In genomic region chr12:27899151-27899661, GRCh38 we compare ENCODE assay signal across 13 cellular contexts.
DNase-seq lines count a peak whose midpoint lies in the region; ATAC-seq and TF ChIP-seq lines count a peak whose summit lies in the region.
"Had no signal": no experiment of that assay in that cellular context is flagged by ENCODE, and none has a peak within 500 bp of the region (broad histone marks: within the 10 kb centered on the region; RNA-seq: fewer than 3 reads in every experiment).

No MANE protein-coding gene starts in this region.

- no peaks in the 10 kb centered on the region for H3K36me3 ChIP-seq in left ventricle myocardium inferior
- H3K36me3 ChIP-seq: BLaER1, gastroesophageal sphincter had no signal

- H3K27ac ChIP-seq in left ventricle myocardium inferior (replicated peaks) = no peak overlapping the region
- H3K27ac ChIP-seq: BLaER1, gastroesophageal sphincter had no signal

- ATAC-seq in GM19351 (IDR thresholded peaks at IDR 0.05; ENCODE audit: unreplicated experiment) = no peak
- ATAC-seq: gastroesophageal sphincter had no signal

- intact Hi-C loops in activated CD4-positive, alpha-beta T cell treated with anti-CD3 and anti-CD28 coated beads, Interleukin-2, amount 10 ng/mL, durations not matched to agents 24 days and 14 days (cut with micrococcal nuclease) = no loop called here
- intact Hi-C loops in left ventricle myocardium inferior (cut with micrococcal nuclease) = no loop called here

- peaks cover 10% of the 10 kb centered on the region for H3K27me3 Mint-ChIP-seq in activated CD4-positive, alpha-beta T cell treated with anti-CD3 and anti-CD28 coated beads, Interleukin-2, amount 10 ng/mL, durations not matched to agents 24 days and 14 days

- H3K27ac Mint-ChIP-seq in activated CD4-positive, alpha-beta T cell treated with anti-CD3 and anti-CD28 coated beads, Interleukin-2, amount 10 ng/mL, durations not matched to agents 24 days and 14 days = no peak overlapping the region
- H3K27ac Mint-ChIP-seq: activated B cell treated with CpG ODN at 0.5 μM for 24 hours, naive B cell had no signal

- no peaks in the 10 kb centered on the region for H3K9me3 Mint-ChIP-seq in activated CD4-positive, alpha-beta T cell treated with anti-CD3 and anti-CD28 coated beads, Interleukin-2, amount 10 ng/mL, durations not matched to agents 24 days and 14 days
- H3K9me3 Mint-ChIP-seq: activated B cell treated with CpG ODN at 0.5 μM for 24 hours, naive B cell had no signal

- no peaks in the 10 kb centered on the region for H3K36me3 Mint-ChIP-seq in activated CD4-positive, alpha-beta T cell treated with anti-CD3 and anti-CD28 coated beads, Interleukin-2, amount 10 ng/mL, durations not matched to agents 24 days and 14 days (ENCODE audit: low read depth)
- H3K36me3 Mint-ChIP-seq: naive B cell had no signal

- H3K9me3 ChIP-seq in left ventricle myocardium inferior (replicated peaks) = no peaks in the 10 kb centered on the region
- H3K9me3 ChIP-seq: BLaER1, gastroesophageal sphincter had no signal

- H3K4me1 Mint-ChIP-seq in activated CD4-positive, alpha-beta T cell treated with anti-CD3 and anti-CD28 coated beads, Interleukin-2, amount 10 ng/mL, durations not matched to agents 24 days and 14 days = no peaks in the 10 kb centered on the region

- TF ChIP-seq CTCF in left ventricle myocardium inferior (IDR thresholded peaks at IDR 0.05; ENCODE audit: borderline replicate concordance) = no peak

- DNase-seq in activated CD4-positive, alpha-beta T cell treated with anti-CD3 and anti-CD28 coated beads, Interleukin-2, amount 50 U/mL, for 4 hours = peak; percentile 0 to 1
- no peak for DNase-seq in activated CD4-positive, alpha-beta T cell treated with anti-CD3 and anti-CD28 coated beads, Interleukin-2, amount 10 ng/mL, durations not matched to agents 24 days and 14 days
- peak; percentile 59 for DNase-seq in RKO (ENCODE audit: low spot score)
- peak; percentile 99 for DNase-seq in fibroblast of peridontal ligament (ENCODE audit: extremely low read depth)
- peak; percentile 60 for DNase-seq in smooth muscle cell of the brain vasculature (ENCODE audit: low read depth, low spot score)
- no peak for DNase-seq in left ventricle myocardium inferior
- no peak for DNase-seq in NCI-H2196 treated with DMSO at 0.1 percent for 48 hours (lab: John Stamatoyannopoulos, UW; ENCODE audit: unreplicated experiment)
- DNase-seq: activated B cell treated with CpG ODN at 0.5 μM for 24 hours, Kasumi-1, naive B cell had no signal

- H3K4me3 ChIP-seq in left ventricle myocardium inferior = no peak overlapping the region
- H3K4me3 ChIP-seq: BLaER1, gastroesophageal sphincter had no signal

- no peak overlapping the region for H3K4me3 Mint-ChIP-seq in activated CD4-positive, alpha-beta T cell treated with anti-CD3 and anti-CD28 coated beads, Interleukin-2, amount 10 ng/mL, durations not matched to agents 24 days and 14 days
- H3K4me3 Mint-ChIP-seq: activated B cell treated with CpG ODN at 0.5 μM for 24 hours, naive B cell had no signal

- H3K4me1 ChIP-seq in left ventricle myocardium inferior = no peaks in the 10 kb centered on the region
- H3K4me1 ChIP-seq: BLaER1, gastroesophageal sphincter had no signal

- no peaks in the 10 kb centered on the region for H3K27me3 ChIP-seq in left ventricle myocardium inferior (ENCODE audit: low read depth)
- H3K27me3 ChIP-seq: BLaER1, gastroesophageal sphincter had no signal

Comparison
In these comparisons a context has a peak if more than half of its experiments do, and no peak if none do; other contexts are left out.
1. DNase-seq: peak in activated CD4-positive, alpha-beta T cell treated with anti-CD3 and anti-CD28 coated beads, Interleukin-2, amount 50 U/mL, for 4 hours (2 of 2), RKO (single experiment), fibroblast of peridontal ligament (single experiment) and smooth muscle cell of the brain vasculature (single experiment); none in activated CD4-positive, alpha-beta T cell treated with anti-CD3 and anti-CD28 coated beads, Interleukin-2, amount 10 ng/mL, durations not matched to agents 24 days and 14 days (single experiment), left ventricle myocardium inferior (single experiment) and NCI-H2196 treated with DMSO at 0.1 percent for 48 hours (single experiment).